ENCODE assay signal across 1 cellular context in the genomic region with DNA sequence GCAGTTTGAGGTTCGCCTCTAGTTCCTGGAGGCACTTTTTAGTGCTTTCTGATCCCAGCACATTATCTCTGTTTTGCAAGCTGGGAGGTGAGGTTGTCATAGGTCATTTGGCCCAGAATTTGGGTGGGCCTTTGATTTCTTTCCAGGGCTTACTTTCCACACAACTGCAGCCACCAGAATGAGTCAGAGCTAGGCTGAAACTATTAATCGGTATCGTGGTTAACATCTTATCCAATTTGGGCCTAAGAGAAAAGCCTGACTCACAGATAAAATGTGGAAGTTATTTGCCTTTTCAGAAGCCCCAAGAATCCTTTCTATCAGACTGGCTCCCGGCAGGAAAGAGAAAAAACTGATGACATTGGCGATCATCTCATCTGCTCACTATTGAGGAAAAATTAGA.
TF ChIP-seq lines count a peak whose summit lies in the region.

No MANE protein-coding gene starts in this region.

TF ChIP-seq in GM23338, 12 proteins besides CTCF, POLR2A, EP300 and RAD21 (continued from another document):
- TF ChIP-seq ZNF462 (CRISPR knock-in tag; IDR thresholded peaks at IDR 0.05) (no peak), CREB1 (CRISPR knock-in tag; IDR thresholded peaks at IDR 0.05; ENCODE audit: low read depth) (no peak), JUNB (IDR thresholded peaks at IDR 0.05; ENCODE audit: unreplicated experiment) (no peak), POLR2AphosphoS5 (IDR thresholded peaks at IDR 0.05; ENCODE audit: low read depth) (no peak)
- TF ChIP-seq, protein P1, sequence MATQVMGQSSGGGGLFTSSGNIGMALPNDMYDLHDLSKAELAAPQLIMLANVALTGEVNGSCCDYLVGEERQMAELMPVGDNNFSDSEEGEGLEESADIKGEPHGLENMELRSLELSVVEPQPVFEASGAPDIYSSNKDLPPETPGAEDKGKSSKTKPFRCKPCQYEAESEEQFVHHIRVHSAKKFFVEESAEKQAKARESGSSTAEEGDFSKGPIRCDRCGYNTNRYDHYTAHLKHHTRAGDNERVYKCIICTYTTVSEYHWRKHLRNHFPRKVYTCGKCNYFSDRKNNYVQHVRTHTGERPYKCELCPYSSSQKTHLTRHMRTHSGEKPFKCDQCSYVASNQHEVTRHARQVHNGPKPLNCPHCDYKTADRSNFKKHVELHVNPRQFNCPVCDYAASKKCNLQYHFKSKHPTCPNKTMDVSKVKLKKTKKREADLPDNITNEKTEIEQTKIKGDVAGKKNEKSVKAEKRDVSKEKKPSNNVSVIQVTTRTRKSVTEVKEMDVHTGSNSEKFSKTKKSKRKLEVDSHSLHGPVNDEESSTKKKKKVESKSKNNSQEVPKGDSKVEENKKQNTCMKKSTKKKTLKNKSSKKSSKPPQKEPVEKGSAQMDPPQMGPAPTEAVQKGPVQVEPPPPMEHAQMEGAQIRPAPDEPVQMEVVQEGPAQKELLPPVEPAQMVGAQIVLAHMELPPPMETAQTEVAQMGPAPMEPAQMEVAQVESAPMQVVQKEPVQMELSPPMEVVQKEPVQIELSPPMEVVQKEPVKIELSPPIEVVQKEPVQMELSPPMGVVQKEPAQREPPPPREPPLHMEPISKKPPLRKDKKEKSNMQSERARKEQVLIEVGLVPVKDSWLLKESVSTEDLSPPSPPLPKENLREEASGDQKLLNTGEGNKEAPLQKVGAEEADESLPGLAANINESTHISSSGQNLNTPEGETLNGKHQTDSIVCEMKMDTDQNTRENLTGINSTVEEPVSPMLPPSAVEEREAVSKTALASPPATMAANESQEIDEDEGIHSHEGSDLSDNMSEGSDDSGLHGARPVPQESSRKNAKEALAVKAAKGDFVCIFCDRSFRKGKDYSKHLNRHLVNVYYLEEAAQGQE (IDR thresholded peaks at IDR 0.05; ENCODE audit: unreplicated experiment): no peak
